Comparison of ENCODE assay signal across 10 cellular contexts in genomic region chrX:71720289-71720886, GRCh38. TPM values are rescaled to one million over a fixed set of nuclear protein-coding genes. Genes with fewer than 3 reads are reported as not detected.
DNase-seq lines count a peak whose midpoint lies in the region; ATAC-seq and TF ChIP-seq lines count a peak whose summit lies in the region.
"Not testable (repeated sequence)": the region's sequence is repeated elsewhere in the genome, so short reads cannot be mapped to it uniquely, and the experiment has no call there.
"Had no signal": no experiment of that assay in that cellular context is flagged by ENCODE, and none has a peak within 500 bp of the region (broad histone marks: within the 10 kb centered on the region; RNA-seq: fewer than 3 reads in every experiment).

No MANE protein-coding gene starts in this region.

- H3K4me2 ChIP-seq in PC-3 (ENCODE audit: low read length): not testable (repeated sequence)

- H3K4me3 ChIP-seq in PC-3 (ENCODE audit: low read length); RWPE2 (ENCODE audit: severe bottlenecking); left lung: not testable (repeated sequence)

- DNase-seq in PC-3; RWPE2 (ENCODE audit: low spot score); activated T-cell treated with anti-CD3 and anti-CD28 coated beads, Interleukin-2, amount 50 U/mL, for 4 hours; activated naive CD8-positive, alpha-beta T cell treated with anti-CD3 and anti-CD28 coated beads, Interleukin-2, amount 50 U/mL, for 24 hours; left lung; stimulated activated naive CD8-positive, alpha-beta T cell treated with anti-CD3 and anti-CD28 coated beads, Interleukin-15, amount 100 ng/mL, for 72 hours: not testable (repeated sequence)

- H3F3A ChIP-seq in PC-3 (ENCODE audit: low read length, unreplicated experiment): not testable (repeated sequence)

- not testable (repeated sequence) for BruUV-seq in PC-3 (replicated peaks; lab: Mats Ljungman, UMichigan)

- H3K9me3 ChIP-seq in PC-3 (ENCODE audit: low read length); RWPE2 (ENCODE audit: severe bottlenecking); left lung: not testable (repeated sequence)

- H3K27me3 ChIP-seq in PC-3 (ENCODE audit: low read length); RWPE2 (ENCODE audit: insufficient read depth, poor library complexity, severe bottlenecking); left lung: not testable (repeated sequence)

- POLR2A ChIA-PET in PC-3 (lab: Charles Lee; ENCODE audit: unreplicated experiment): not testable (repeated sequence)

- not testable (repeated sequence) for H2AFZ ChIP-seq in PC-3 (ENCODE audit: low read length)

- not testable (repeated sequence) for H3K9ac ChIP-seq in PC-3 (ENCODE audit: low read length)

- not testable (repeated sequence) for TF ChIP-seq CTCF in PC-3 (conservative IDR thresholded peaks at IDR 0.05; ENCODE audit: low read depth, low read length); RWPE2 (IDR thresholded peaks at IDR 0.05; ENCODE audit: poor library complexity, severe bottlenecking); left lung (IDR thresholded peaks at IDR 0.05)

- H3K9me2 ChIP-seq in PC-3 (replicated peaks; ENCODE audit: low read length): not testable (repeated sequence)

- H4K20me1 ChIP-seq in PC-3 (ENCODE audit: low read length): not testable (repeated sequence)

- not testable (repeated sequence) for H3K4me3 Mint-ChIP-seq in activated T-cell treated with anti-CD3 and anti-CD28 coated beads, Interleukin-2, amount 50 U/mL, for 4 hours; activated naive CD8-positive, alpha-beta T cell treated with anti-CD3 and anti-CD28 coated beads, Interleukin-2, amount 50 U/mL, for 24 hours; stimulated activated naive CD8-positive, alpha-beta T cell treated with anti-CD3 and anti-CD28 coated beads, Interleukin-15, amount 100 ng/mL, for 72 hours

- H3K9me3 Mint-ChIP-seq in activated T-cell treated with anti-CD3 and anti-CD28 coated beads, Interleukin-2, amount 50 U/mL, for 4 hours; activated naive CD8-positive, alpha-beta T cell treated with anti-CD3 and anti-CD28 coated beads, Interleukin-2, amount 50 U/mL, for 24 hours; stimulated activated naive CD8-positive, alpha-beta T cell treated with anti-CD3 and anti-CD28 coated beads, Interleukin-15, amount 100 ng/mL, for 72 hours: not testable (repeated sequence)

- not testable (repeated sequence) for H3K79me2 ChIP-seq in PC-3 (ENCODE audit: low read length)

- not testable (repeated sequence) for H3K27me3 Mint-ChIP-seq in activated T-cell treated with anti-CD3 and anti-CD28 coated beads, Interleukin-2, amount 50 U/mL, for 4 hours (ENCODE audit: low read depth); activated naive CD8-positive, alpha-beta T cell treated with anti-CD3 and anti-CD28 coated beads, Interleukin-2, amount 50 U/mL, for 24 hours; stimulated activated naive CD8-positive, alpha-beta T cell treated with anti-CD3 and anti-CD28 coated beads, Interleukin-15, amount 100 ng/mL, for 72 hours

- intact Hi-C loops in PC-3 (cut with micrococcal nuclease); left lung (cut with DNase I): not testable (repeated sequence)

- not testable (repeated sequence) for H3K36me3 ChIP-seq in PC-3 (ENCODE audit: low read depth, low read length); RWPE2 (ENCODE audit: low read depth); left lung

- CTCF ChIA-PET in PC-3 (lab: Charles Lee): not testable (repeated sequence)

- peak; percentile 56 for ATAC-seq in PC-3
- peak; percentile 53; the same call in 2 of the 3 replicates for ATAC-seq in RWPE2 (ENCODE audit: low read depth)
- peak; percentile 36 to 56 for ATAC-seq in activated T-cell treated with anti-CD3 and anti-CD28 coated beads, Interleukin-2, amount 50 U/mL, for 4 hours
- ATAC-seq in activated naive CD8-positive, alpha-beta T cell treated with anti-CD3 and anti-CD28 coated beads, Interleukin-2, amount 50 U/mL, for 24 hours: peak; percentile 33
- peak; percentile 24 for ATAC-seq in left lung
- peak; percentile 58 for ATAC-seq in stimulated activated naive CD8-positive, alpha-beta T cell treated with anti-CD3 and anti-CD28 coated beads, Interleukin-15, amount 100 ng/mL, for 72 hours

- H3K4me1 ChIP-seq in PC-3 (ENCODE audit: insufficient read depth, low read length); RWPE2 (ENCODE audit: insufficient read depth, poor library complexity, severe bottlenecking); left lung: not testable (repeated sequence)

- not testable (repeated sequence) for H3K36me3 Mint-ChIP-seq in activated T-cell treated with anti-CD3 and anti-CD28 coated beads, Interleukin-2, amount 50 U/mL, for 4 hours (ENCODE audit: insufficient read depth); activated naive CD8-positive, alpha-beta T cell treated with anti-CD3 and anti-CD28 coated beads, Interleukin-2, amount 50 U/mL, for 24 hours (ENCODE audit: low read depth)

- H3K27ac ChIP-seq in PC-3 (ENCODE audit: low read length); RWPE2 (ENCODE audit: poor library complexity, severe bottlenecking); left lung: not testable (repeated sequence)

- H3K27ac Mint-ChIP-seq in activated naive CD8-positive, alpha-beta T cell treated with anti-CD3 and anti-CD28 coated beads, Interleukin-2, amount 50 U/mL, for 24 hours; stimulated activated naive CD8-positive, alpha-beta T cell treated with anti-CD3 and anti-CD28 coated beads, Interleukin-15, amount 100 ng/mL, for 72 hours: not testable (repeated sequence)

- not testable (repeated sequence) for H3K4me1 Mint-ChIP-seq in activated T-cell treated with anti-CD3 and anti-CD28 coated beads, Interleukin-2, amount 50 U/mL, for 4 hours (ENCODE audit: low read depth); activated naive CD8-positive, alpha-beta T cell treated with anti-CD3 and anti-CD28 coated beads, Interleukin-2, amount 50 U/mL, for 24 hours; stimulated activated naive CD8-positive, alpha-beta T cell treated with anti-CD3 and anti-CD28 coated beads, Interleukin-15, amount 100 ng/mL, for 72 hours

RNA-seq across cellular contexts. Expression of gene CXorf49, which starts 2.3 kb away (rescaled TPM):
- not detected in 2 replicates for total RNA-seq in PC-3 (2014; rRNA removed)
- total RNA-seq in activated T-cell treated with anti-CD3 and anti-CD28 coated beads, Interleukin-2, amount 50 U/mL, for 4 hours: not detected
- not detected for total RNA-seq in left lung
- total RNA-seq: A673; CD4-positive, alpha-beta memory T cell; CD4-positive, CD25-positive, alpha-beta regulatory T cell; CD8-positive, alpha-beta memory T cell had no signal

RNA-seq across cellular contexts. Expression of gene CXorf49B, which starts 42.8 kb away (rescaled TPM):
- total RNA-seq in PC-3 (2014; rRNA removed): not detected in 2 replicates
- total RNA-seq in activated T-cell treated with anti-CD3 and anti-CD28 coated beads, Interleukin-2, amount 50 U/mL, for 4 hours: not detected
- total RNA-seq in left lung: not detected
- total RNA-seq: A673; CD4-positive, alpha-beta memory T cell; CD4-positive, CD25-positive, alpha-beta regulatory T cell; CD8-positive, alpha-beta memory T cell had no signal
